In the genomic region with DNA sequence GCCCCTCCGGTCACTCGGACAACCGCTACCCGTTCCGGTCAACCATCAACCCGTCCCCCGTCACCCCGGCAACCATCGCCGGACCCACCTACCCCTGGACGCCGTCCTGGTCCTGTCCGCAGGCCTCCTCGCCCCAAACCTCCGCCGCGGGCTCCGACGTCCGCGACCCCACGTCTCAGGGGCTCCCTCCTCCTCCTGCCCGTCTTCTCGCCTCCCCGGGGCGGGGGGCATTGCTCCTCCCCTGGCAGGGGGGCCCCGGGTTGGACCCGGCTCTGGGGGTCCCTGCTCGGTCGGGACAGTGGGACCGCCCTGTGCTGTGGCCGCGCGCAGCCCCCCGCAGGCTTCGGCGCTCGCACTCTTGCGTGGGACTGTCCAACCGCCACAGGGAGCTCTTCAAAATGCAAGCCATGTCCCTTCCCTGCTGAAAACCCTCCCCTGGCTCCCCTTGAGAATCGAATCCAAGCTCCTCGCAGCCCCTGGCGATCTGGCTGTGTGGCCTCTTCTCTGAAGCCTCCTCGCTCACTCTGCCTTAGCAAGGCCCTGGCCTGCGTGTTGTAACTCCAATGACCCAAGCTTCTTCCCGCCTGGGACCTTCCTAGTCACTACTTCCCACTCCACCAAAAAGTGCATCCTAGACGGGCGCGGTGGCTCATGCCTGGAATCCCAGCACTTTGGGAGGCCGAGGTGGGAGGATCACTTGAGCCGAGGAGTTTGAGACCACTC, we compare ENCODE assay signal across 8 cellular contexts. TPM values are rescaled to one million over a fixed set of nuclear protein-coding genes. Genes with fewer than 3 reads are reported as not detected.
DNase-seq lines count a peak whose midpoint lies in the region; ATAC-seq and TF ChIP-seq lines count a peak whose summit lies in the region.

No MANE protein-coding gene starts in this region.

- peak overlapping the region; percentile 93 for H2AFZ ChIP-seq in mesenchymal stem cell (ENCODE audit: low read depth, low read length)

- WGBS in mesenchymal stem cell = 19% methylated on average over 51 of the region's 51 CpGs

- H2BK5ac ChIP-seq in mesenchymal stem cell (ENCODE audit: low read depth, low read length, poor library complexity, severe bottlenecking) = no peak overlapping the region

- H3K4me2 ChIP-seq in mesenchymal stem cell (ENCODE audit: low read length, poor library complexity, severe bottlenecking) = peak overlapping the region; percentile 84

- peak overlapping the region; percentile 70 for H2BK15ac ChIP-seq in mesenchymal stem cell (ENCODE audit: low read depth, poor library complexity, severe bottlenecking)

- H3K79me1 ChIP-seq in mesenchymal stem cell (replicated peaks; ENCODE audit: low read length, poor library complexity, severe bottlenecking) = no peaks in the 10 kb centered on the region

- H3K23ac ChIP-seq in mesenchymal stem cell (ENCODE audit: low read length in 2 of 2) = peak overlapping the region in 1 of 2 experiments; percentile 5

- no peak overlapping the region for H2AK5ac ChIP-seq in mesenchymal stem cell (ENCODE audit: low read length, severe bottlenecking)

- H4K8ac ChIP-seq in mesenchymal stem cell (ENCODE audit: low read length) = peak overlapping the region; percentile 87

- no peak overlapping the region for H3K27ac ChIP-seq in mesenchymal stem cell (ENCODE audit: low read length, poor library complexity, severe bottlenecking)

- peak overlapping the region; percentile 25 to 61 for H3K18ac ChIP-seq in mesenchymal stem cell (ENCODE audit: low read depth in 1 of 2, low read length in 2 of 2)

- no peaks in the 10 kb centered on the region for H3K27me3 ChIP-seq in mesenchymal stem cell (ENCODE audit: control insufficient read depth in 1 of 2, insufficient read depth in 1 of 2, low read length in 2 of 2)

- peak overlapping the region in 1 of 2 experiments; percentile 97 for H3K14ac ChIP-seq in mesenchymal stem cell (ENCODE audit: low read length in 2 of 2)

- peak overlapping the region in 1 of 2 experiments; percentile 29 for H2BK12ac ChIP-seq in mesenchymal stem cell (ENCODE audit: low read length in 2 of 2)

- peak overlapping the region; percentile 92 for H3K9ac ChIP-seq in mesenchymal stem cell (ENCODE audit: low read length)

- H2BK120ac ChIP-seq in mesenchymal stem cell (ENCODE audit: low read depth, low read length) = no peak overlapping the region

- H3K4me3 ChIP-seq in cardiac fibroblast (replicated peaks in 1 of 2; ENCODE audit: low read depth in 2 of 2, low read length in 2 of 2) (peak overlapping the region; percentile 64 to 68), mesenchymal stem cell (ENCODE audit: insufficient read depth in 1 of 2, low read depth in 1 of 2, low read length in 2 of 2) (peak overlapping the region; percentile 77 to 85)

- peak overlapping the region; percentile 2 to 9 for H3K4ac ChIP-seq in mesenchymal stem cell (ENCODE audit: low read depth in 1 of 2, low read length in 2 of 2)

- peak overlapping the region; percentile 69 for H4K91ac ChIP-seq in mesenchymal stem cell (ENCODE audit: low read length)

- DNase-seq in Ammon's horn (ENCODE audit: low spot score) (peak; percentile 38), cardiac fibroblast (ENCODE audit: low read depth in 2 of 2) (peak in 1 of 2 donors; percentile 41), mesenchymal stem cell (peak; percentile 36), GDM1 (lab: John Stamatoyannopoulos, UW) (no peak), HCEC 1CT (no peak)
- DNase-seq in stimulated activated CD8-positive, alpha-beta memory T cell treated with anti-CD3 and anti-CD28 coated beads, Interleukin-4, amount 100 ng/mL, for 48 hours = no peak

- peaks cover 0 to 12% of the 10 kb centered on the region in 2 experiments for H3K36me3 ChIP-seq in mesenchymal stem cell (ENCODE audit: control insufficient read depth in 1 of 2, insufficient read depth in 2 of 2, low read depth in 1 of 2, low read length in 2 of 2)

- no peak for TF ChIP-seq CTCF in cardiac fibroblast (IDR thresholded peaks at IDR 0.05; ENCODE audit: low read depth, low read length)

- ATAC-seq in HG03439 (IDR thresholded peaks at IDR 0.05; ENCODE audit: unreplicated experiment) = peak; percentile 18
- ATAC-seq in HG03045 (IDR thresholded peaks at IDR 0.05; ENCODE audit: unreplicated experiment) = no peak

- H3K9me3 ChIP-seq in mesenchymal stem cell (ENCODE audit: control insufficient read depth, low read length) = no peaks in the 10 kb centered on the region

- H3K4me1 ChIP-seq in mesenchymal stem cell (ENCODE audit: control insufficient read depth, insufficient read depth, low read depth, low read length) = peaks cover 16% of the 10 kb centered on the region

RNA-seq across cellular contexts. Expression of a gene that starts 8.4 kb away (rescaled TPM):
- polyA plus RNA-seq in mesenchymal stem cell (2013, experiment 1 of 2) = 0.01 TPM
- not detected for polyA plus RNA-seq in mesenchymal stem cell (2013, experiment 2 of 2)

RNA-seq across cellular contexts. Expression of a gene that starts 23.0 kb away (rescaled TPM):
- 30.2 TPM for polyA plus RNA-seq in mesenchymal stem cell (2013, experiment 1 of 2)
- polyA plus RNA-seq in mesenchymal stem cell (2013, experiment 2 of 2) = 28.8 TPM

Comparison
In these comparisons a context has a peak if more than half of its experiments do, and no peak if none do; other contexts are left out.
1. DNase-seq: peak in Ammon's horn (single experiment) and mesenchymal stem cell (single experiment); none in GDM1 (single experiment), HCEC 1CT (single experiment) and stimulated activated CD8-positive, alpha-beta memory T cell treated with anti-CD3 and anti-CD28 coated beads, Interleukin-4, amount 100 ng/mL, for 48 hours (single experiment).